20 cellular contexts compared by ENCODE assay signal in genomic region chr20:3739926-3740599, GRCh38. TPM values are rescaled to one million over a fixed set of nuclear protein-coding genes. Genes with fewer than 3 reads are reported as not detected.
DNase-seq lines count a peak whose midpoint lies in the region; ATAC-seq, FAIRE-seq and TF ChIP-seq lines count a peak whose summit lies in the region.
"Had no signal": no experiment of that assay in that cellular context is flagged by ENCODE, and none has a peak within 500 bp of the region (broad histone marks: within the 10 kb centered on the region; RNA-seq: fewer than 3 reads in every experiment).

No MANE protein-coding gene starts in this region.

- TF ChIP-seq EP300 in suprapubic skin (IDR thresholded peaks at IDR 0.05): no peak

- H3K27ac Mint-ChIP-seq in activated naive CD8-positive, alpha-beta T cell treated with anti-CD3 and anti-CD28 coated beads, Interleukin-2, amount 10 ng/mL, durations not matched to agents 7 days and 5 days: no peak overlapping the region
- H3K27ac Mint-ChIP-seq in activated naive CD8-positive, alpha-beta T cell treated with anti-CD3 and anti-CD28 coated beads for 36 hours: no peak overlapping the region
- H3K27ac Mint-ChIP-seq: activated CD4-positive, alpha-beta T cell treated with anti-CD3 and anti-CD28 coated beads for 36 hours; activated naive CD8-positive, alpha-beta T cell; CD14-positive monocyte had no signal

- no peak for ATAC-seq in activated naive CD8-positive, alpha-beta T cell treated with anti-CD3 and anti-CD28 coated beads, Interleukin-2, amount 10 ng/mL, durations not matched to agents 7 days and 5 days (ENCODE audit: low read depth)
- ATAC-seq in omental fat pad (ENCODE audit: low FRiP score): no peak
- ATAC-seq: activated CD4-positive, alpha-beta T cell treated with anti-CD3 and anti-CD28 coated beads for 36 hours; GM12878; naive thymus-derived CD4-positive, alpha-beta T cell had no signal

- POLR2A ChIA-PET in activated naive CD8-positive, alpha-beta T cell treated with anti-CD3 and anti-CD28 coated beads, Interleukin-2, amount 10 ng/mL, durations not matched to agents 7 days and 5 days (lab: Charles Lee): interaction anchor here (0.5 kb wide), 1 partner anchor 531 kb away, joined by 4 read pairs; no protein-coding TSS in a partner anchor

- H3K9ac ChIP-seq in kidney (ENCODE audit: low read length in 2 of 2): no peak overlapping the region

- no peaks in the 10 kb centered on the region for H3K27me3 ChIP-seq in suprapubic skin

- TF ChIP-seq CTCF in kidney (IDR thresholded peaks at IDR 0.05; ENCODE audit: borderline replicate concordance, extremely low read depth, insufficient read depth) (no peak), suprapubic skin (IDR thresholded peaks at IDR 0.05) (no peak), omental fat pad (IDR thresholded peaks at IDR 0.05) (no peak)

- TF ChIP-seq POLR2A in suprapubic skin (IDR thresholded peaks at IDR 0.05): no peak

- peak overlapping the region; percentile 5 to 57 for H3K27ac ChIP-seq in kidney (ENCODE audit: low read depth in 2 of 2, low read length in 2 of 2)
- peak overlapping the region; percentile 28 for H3K27ac ChIP-seq in suprapubic skin
- H3K27ac ChIP-seq: 22Rv1, RWPE1 had no signal

- no peaks in the 10 kb centered on the region for H3K9me3 Mint-ChIP-seq in activated naive CD8-positive, alpha-beta T cell treated with anti-CD3 and anti-CD28 coated beads, Interleukin-2, amount 10 ng/mL, durations not matched to agents 7 days and 5 days
- no peaks in the 10 kb centered on the region for H3K9me3 Mint-ChIP-seq in activated naive CD8-positive, alpha-beta T cell treated with anti-CD3 and anti-CD28 coated beads for 36 hours
- H3K9me3 Mint-ChIP-seq: naive thymus-derived CD4-positive, alpha-beta T cell had no signal

- H3K36me3 ChIP-seq in kidney (ENCODE audit: control insufficient read depth in 1 of 2, insufficient read depth in 2 of 2, low read length in 2 of 2) (no peaks in the 10 kb centered on the region), suprapubic skin (no peaks in the 10 kb centered on the region)

- no peaks in the 10 kb centered on the region for H3K36me3 Mint-ChIP-seq in activated naive CD8-positive, alpha-beta T cell treated with anti-CD3 and anti-CD28 coated beads, Interleukin-2, amount 10 ng/mL, durations not matched to agents 7 days and 5 days
- H3K36me3 Mint-ChIP-seq in activated naive CD8-positive, alpha-beta T cell treated with anti-CD3 and anti-CD28 coated beads for 36 hours: no peaks in the 10 kb centered on the region
- H3K36me3 Mint-ChIP-seq: activated naive CD8-positive, alpha-beta T cell; CD14-positive monocyte; naive thymus-derived CD4-positive, alpha-beta T cell had no signal

- peak; percentile 25 for DNase-seq in activated naive CD8-positive, alpha-beta T cell treated with anti-CD3 and anti-CD28 coated beads, Interleukin-2, amount 10 ng/mL, durations not matched to agents 7 days and 5 days
- DNase-seq in activated naive CD8-positive, alpha-beta T cell treated with anti-CD3 and anti-CD28 coated beads for 36 hours: no peak
- DNase-seq in kidney: no peak
- DNase-seq in suprapubic skin (ENCODE audit: low spot score in 2 of 2): no peak
- no peak for DNase-seq in stimulated activated CD4-positive, alpha-beta T cell treated with anti-CD3 and anti-CD28 coated beads, Interleukin-12 subunit alpha, Interleukin-12 subunit beta, amount 100 ng/mL, for 4 hours
- no peak for DNase-seq in omental fat pad (ENCODE audit: low spot score)
- DNase-seq: activated CD4-positive, alpha-beta T cell treated with anti-CD3 and anti-CD28 coated beads for 36 hours; activated T-cell treated with anti-CD3 and anti-CD28 coated beads for 4 hours; head of caudate nucleus; naive thymus-derived CD4-positive, alpha-beta T cell; NCI-H2081; stimulated activated naive CD4-positive, alpha-beta T cell treated with Interleukin-2 at 50 U/mL for 16 hours had no signal

- no peak overlapping the region for H3K4me3 ChIP-seq in kidney (ENCODE audit: low read length in 2 of 2)
- H3K4me3 ChIP-seq in suprapubic skin: no peak overlapping the region
- H3K4me3 ChIP-seq: GM12878 had no signal

- no peak for FAIRE-seq in kidney (lab: Jason Lieb, UNC)
- FAIRE-seq: GM12878 had no signal

- H3K4me3 Mint-ChIP-seq in activated naive CD8-positive, alpha-beta T cell treated with anti-CD3 and anti-CD28 coated beads, Interleukin-2, amount 10 ng/mL, durations not matched to agents 7 days and 5 days: no peak overlapping the region
- no peak overlapping the region for H3K4me3 Mint-ChIP-seq in activated naive CD8-positive, alpha-beta T cell treated with anti-CD3 and anti-CD28 coated beads for 36 hours
- H3K4me3 Mint-ChIP-seq: activated CD4-positive, alpha-beta T cell treated with anti-CD3 and anti-CD28 coated beads for 36 hours; activated naive CD8-positive, alpha-beta T cell; CD14-positive monocyte; naive thymus-derived CD4-positive, alpha-beta T cell had no signal

- intact Hi-C loops in kidney (cut with DNase I): no loop called here

- H3K27me3 Mint-ChIP-seq in activated naive CD8-positive, alpha-beta T cell treated with anti-CD3 and anti-CD28 coated beads, Interleukin-2, amount 10 ng/mL, durations not matched to agents 7 days and 5 days: peaks cover 10% of the 10 kb centered on the region
- peaks cover 7% of the 10 kb centered on the region for H3K27me3 Mint-ChIP-seq in activated naive CD8-positive, alpha-beta T cell treated with anti-CD3 and anti-CD28 coated beads for 36 hours

- 64% methylated on average over 3 of the region's 7 CpGs for WGBS in suprapubic skin

- peaks cover 0 to 12% of the 10 kb centered on the region in 2 donors for H3K4me1 ChIP-seq in kidney (ENCODE audit: control insufficient read depth in 1 of 2, insufficient read depth in 1 of 2, low read depth in 1 of 2, low read length in 2 of 2)
- H3K4me1 ChIP-seq in suprapubic skin: peaks cover 5% of the 10 kb centered on the region

- H3K9me3 ChIP-seq in kidney (ENCODE audit: control insufficient read depth in 1 of 2, low read length in 2 of 2) (no peaks in the 10 kb centered on the region), suprapubic skin (no peaks in the 10 kb centered on the region)

- peaks cover 6% of the 10 kb centered on the region for H3K4me1 Mint-ChIP-seq in activated naive CD8-positive, alpha-beta T cell treated with anti-CD3 and anti-CD28 coated beads, Interleukin-2, amount 10 ng/mL, durations not matched to agents 7 days and 5 days
- peaks cover 4% of the 10 kb centered on the region for H3K4me1 Mint-ChIP-seq in activated naive CD8-positive, alpha-beta T cell treated with anti-CD3 and anti-CD28 coated beads for 36 hours

RNA-seq across cellular contexts. Expression of gene HSPA12B, which starts 7.6 kb away (rescaled TPM):
- total RNA-seq in activated naive CD8-positive, alpha-beta T cell treated with anti-CD3 and anti-CD28 coated beads, Interleukin-2, amount 10 ng/mL, durations not matched to agents 7 days and 5 days: not detected
- not detected for total RNA-seq in activated naive CD8-positive, alpha-beta T cell treated with anti-CD3 and anti-CD28 coated beads for 36 hours
- total RNA-seq in kidney (18.9 TPM), suprapubic skin (1 to 10 TPM; 1.9 to 8.7 (median 4.4) TPM), omental fat pad (10 to 100 TPM in 2 of 4 donors, 1 to 10 TPM in 2; 7.7 to 58.2 (median 19.3) TPM)
- 8.7 TPM for polyA plus RNA-seq in kidney (ENCODE audit: insufficient read depth, low read depth, low replicate concordance)
- total RNA-seq: activated CD4-positive, alpha-beta T cell treated with anti-CD3 and anti-CD28 coated beads for 36 hours; GM12878; HT1080; naive thymus-derived CD4-positive, alpha-beta T cell; T-helper 1 cell treated with Interleukin-12 subunit alpha and Interleukin-12 subunit beta and Interleukin-4 antibody, amounts not matched to agents 30 ng/mL and 1 ng/mL, for 36 hours had no signal
- polyA plus RNA-seq: CD14-positive monocyte had no signal

RNA-seq across cellular contexts. Expression of gene ADISSP, which starts 27.5 kb away (rescaled TPM):
- 10 to 100 TPM; 21.9 to 22.1 TPM for total RNA-seq in activated naive CD8-positive, alpha-beta T cell treated with anti-CD3 and anti-CD28 coated beads, Interleukin-2, amount 10 ng/mL, durations not matched to agents 7 days and 5 days
- total RNA-seq in activated naive CD8-positive, alpha-beta T cell treated with anti-CD3 and anti-CD28 coated beads for 36 hours: 10 to 100 TPM; 63.5 to 63.8 TPM
- total RNA-seq in kidney (26.3 TPM), suprapubic skin (10 to 100 TPM in 3 of 4 donors, 1 to 10 TPM in 1; 8.4 to 20.3 (median 18.9) TPM), omental fat pad (10 to 100 TPM; 19.7 to 32.3 (median 30.3) TPM)
- polyA plus RNA-seq in kidney (ENCODE audit: insufficient read depth, low read depth, low replicate concordance): 31.8 TPM

RNA-seq across cellular contexts. Expression of gene SIGLEC1, which starts 27.7 kb away (rescaled TPM):
- total RNA-seq in activated naive CD8-positive, alpha-beta T cell treated with anti-CD3 and anti-CD28 coated beads, Interleukin-2, amount 10 ng/mL, durations not matched to agents 7 days and 5 days: under 1 TPM; 0.20 to 0.25 TPM
- not detected for total RNA-seq in activated naive CD8-positive, alpha-beta T cell treated with anti-CD3 and anti-CD28 coated beads for 36 hours
- total RNA-seq in kidney (20.2 TPM), suprapubic skin (1 to 10 TPM in 2 of 4 donors, under 1 TPM in 2; 0.60 to 3.5 (median 1.1) TPM), omental fat pad (10 to 100 TPM; 14.2 to 57.5 (median 27.5) TPM)
- polyA plus RNA-seq in kidney (ENCODE audit: insufficient read depth, low read depth, low replicate concordance): 2.4 TPM
- total RNA-seq: activated CD4-positive, alpha-beta T cell treated with anti-CD3 and anti-CD28 coated beads for 36 hours; HT1080; T-helper 1 cell treated with Interleukin-12 subunit alpha and Interleukin-12 subunit beta and Interleukin-4 antibody, amounts not matched to agents 30 ng/mL and 1 ng/mL, for 36 hours had no signal
- polyA plus RNA-seq: GM12878; naive thymus-derived CD4-positive, alpha-beta T cell had no signal

RNA-seq across cellular contexts. Expression of gene SPEF1, which starts 41.2 kb away (rescaled TPM):
- not detected for total RNA-seq in activated naive CD8-positive, alpha-beta T cell treated with anti-CD3 and anti-CD28 coated beads, Interleukin-2, amount 10 ng/mL, durations not matched to agents 7 days and 5 days
- total RNA-seq in activated naive CD8-positive, alpha-beta T cell treated with anti-CD3 and anti-CD28 coated beads for 36 hours: under 1 TPM; 0.12 to 0.23 TPM
- total RNA-seq in kidney (3.4 TPM), suprapubic skin (not detected), omental fat pad (under 1 TPM in 1 of 4 donors, not detected in 3; 0.56 TPM)
- polyA plus RNA-seq in kidney (ENCODE audit: insufficient read depth, low read depth, low replicate concordance): 3.8 TPM
- total RNA-seq: GM12878, HT1080, sciatic nerve had no signal
- polyA plus RNA-seq: CD14-positive monocyte; naive thymus-derived CD4-positive, alpha-beta T cell had no signal

RNA-seq across cellular contexts. Expression of gene CENPB, which starts 46.5 kb away (rescaled TPM):
- 10 to 100 TPM; 63.3 to 65.7 TPM for total RNA-seq in activated naive CD8-positive, alpha-beta T cell treated with anti-CD3 and anti-CD28 coated beads, Interleukin-2, amount 10 ng/mL, durations not matched to agents 7 days and 5 days
- total RNA-seq in activated naive CD8-positive, alpha-beta T cell treated with anti-CD3 and anti-CD28 coated beads for 36 hours: 10 to 100 TPM; 54.6 to 59.0 TPM
- total RNA-seq in kidney (99.8 TPM), suprapubic skin (10 to 100 TPM; 57.0 to 81.4 (median 66.4) TPM), omental fat pad (10 to 100 TPM; 52.2 to 98.4 (median 76.8) TPM)
- 56.2 TPM for polyA plus RNA-seq in kidney (ENCODE audit: insufficient read depth, low read depth, low replicate concordance)
